23 cellular contexts compared by ENCODE assay signal in genomic region chr10:52083422-52083821, GRCh38.
"Had no signal": no experiment of that assay in that cellular context is flagged by ENCODE, and none has a peak within 500 bp of the region (broad histone marks: within the 10 kb centered on the region; RNA-seq: fewer than 3 reads in every experiment).

No MANE protein-coding gene starts in this region.

- H3K27me3 ChIP-seq: esophagus muscularis mucosa, foreskin keratinocyte, gastroesophageal sphincter, heart right ventricle, left lung had no signal

- H3K36me3 ChIP-seq: esophagus muscularis mucosa, gastroesophageal sphincter, heart right ventricle, left lung, lower lobe of right lung had no signal

- DNase-seq: dermis blood vessel endothelial cell; dorsolateral prefrontal cortex; effector CD4-positive, alpha-beta T cell; effector memory CD4-positive, alpha-beta T cell; foreskin keratinocyte; head of caudate nucleus; heart right ventricle; hippocampal formation; left cardiac atrium; left lung; left ventricle myocardium superior; lower lobe of right lung; mesendoderm; midbrain; naive thymus-derived CD4-positive, alpha-beta T cell had no signal

- H3K9me3 ChIP-seq: esophagus muscularis mucosa, gastroesophageal sphincter, heart right ventricle, left lung, lower lobe of right lung had no signal

- ATAC-seq: foreskin keratinocyte; gastroesophageal sphincter; heart right ventricle; left cardiac atrium; left lung; left ventricle myocardium superior; lower lobe of right lung; naive thymus-derived CD4-positive, alpha-beta T cell had no signal

- H3K4me3 ChIP-seq: coronary artery, dorsolateral prefrontal cortex, esophagus muscularis mucosa, gastroesophageal sphincter, heart right ventricle, left lung, lower lobe of right lung had no signal

- H3K4me1 ChIP-seq: esophagus muscularis mucosa, foreskin keratinocyte, heart right ventricle, left lung, lower lobe of right lung had no signal

- H3K27ac ChIP-seq: coronary artery, dorsolateral prefrontal cortex, esophagus muscularis mucosa, foreskin keratinocyte, gastroesophageal sphincter, heart right ventricle, left lung, lower lobe of right lung had no signal

- FAIRE-seq: colon, endothelial cell of umbilical vein, frontal cortex, islet of Langerhans, keratinocyte had no signal
